In the genomic region with DNA sequence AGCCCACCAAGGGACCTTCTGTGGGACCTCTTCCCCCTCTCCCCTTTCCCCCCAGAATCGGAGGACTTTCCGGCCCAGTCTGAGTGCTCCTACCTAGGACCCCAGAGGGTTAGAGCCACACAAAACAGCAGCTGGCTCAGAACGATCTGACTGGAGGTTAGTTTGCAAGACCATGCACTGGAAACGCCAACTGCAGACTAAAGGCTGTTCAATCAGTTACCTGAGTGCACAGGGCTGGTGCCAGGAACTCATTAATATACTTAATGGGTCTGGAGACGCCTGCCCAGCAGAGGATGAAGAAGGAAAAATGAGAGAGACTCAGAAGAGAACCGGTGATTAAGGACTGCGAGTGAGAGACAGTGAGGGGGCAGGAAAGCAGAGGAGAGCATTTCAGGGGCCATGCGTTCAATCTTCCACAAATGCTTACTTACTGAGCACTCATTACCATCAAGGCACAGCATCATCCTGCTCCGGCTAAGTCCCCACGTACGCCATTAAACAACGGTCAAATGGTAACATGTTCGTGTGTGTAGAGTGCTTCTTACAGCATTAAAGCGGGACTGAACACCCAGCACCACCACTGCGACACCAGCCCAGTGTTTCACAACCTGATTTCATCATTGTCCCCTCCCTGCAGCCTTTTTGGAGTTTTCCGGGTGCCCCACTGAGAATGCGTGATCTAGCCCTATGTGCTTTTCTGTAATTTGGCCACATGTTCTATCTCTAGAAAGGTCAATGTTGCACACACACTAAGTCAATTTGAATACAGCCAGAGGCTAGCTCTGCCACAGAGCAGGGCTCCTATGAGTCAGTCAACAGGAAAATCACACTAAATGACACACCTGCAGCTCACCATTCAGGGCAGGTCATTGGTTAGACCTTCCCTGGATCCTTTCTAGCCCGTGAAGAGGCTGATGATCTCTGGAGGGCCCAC, we compare ENCODE assay signal across 1 cellular context.
TF ChIP-seq lines count a peak whose summit lies in the region.

No MANE protein-coding gene starts in this region.

TF ChIP-seq in WTC11, 78 proteins besides CTCF, POLR2A, EP300 and RAD21 (continued from another document):
- TF ChIP-seq FOXP1 (CRISPR knock-in tag; IDR thresholded peaks at IDR 0.05; ENCODE audit: borderline replicate concordance), result no peak
